22 cellular contexts compared by ENCODE assay signal in the genomic region with DNA sequence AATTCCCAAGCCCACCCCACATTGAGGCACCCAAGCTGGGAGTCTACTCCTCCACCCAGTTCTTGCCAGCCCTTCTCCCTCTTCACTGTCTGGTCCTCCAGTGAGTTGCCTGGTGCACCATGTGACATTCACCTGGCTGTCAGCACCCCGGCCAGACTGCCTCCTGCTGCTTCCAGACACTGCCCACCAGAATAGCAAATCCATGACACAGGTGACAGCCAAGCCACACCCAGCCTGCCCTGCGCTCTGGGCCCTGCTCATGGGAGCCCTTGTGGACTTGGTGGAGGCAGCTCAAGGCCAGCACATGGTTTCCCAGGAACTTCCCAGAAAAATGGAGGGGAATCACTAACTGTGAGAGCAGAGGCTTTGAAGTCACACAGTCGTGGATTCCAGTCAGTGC.
"Had no signal": no experiment of that assay in that cellular context is flagged by ENCODE, and none has a peak within 500 bp of the region (broad histone marks: within the 10 kb centered on the region; RNA-seq: fewer than 3 reads in every experiment).

No MANE protein-coding gene starts in this region.

- H3K36me3 ChIP-seq: cardiac muscle cell, suprapubic skin had no signal

- H3K27ac Mint-ChIP-seq: activated CD8-positive, alpha-beta T cell treated with anti-CD3 and anti-CD28 coated beads for 36 hours; activated naive CD8-positive, alpha-beta T cell treated with anti-CD3 and anti-CD28 coated beads, Interleukin-2, amount 10 ng/mL, durations not matched to agents 7 days and 5 days; activated T-cell treated with anti-CD3 and anti-CD28 coated beads, Interleukin-2, amount 50 U/mL, for 24 hours; activated T-helper 2 cell treated with anti-CD3 and anti-CD28 coated beads, Interferon-gamma antibody, Interleukin-2, Interleukin-4, amounts not matched to agents 10 μg/mL and 5 μg/mL and 100 μg/mL, durations not matched to agents 14 hours and 24 hours and 36 hours; mesothelial cell of epicardium had no signal

- H3K27me3 Mint-ChIP-seq: activated CD8-positive, alpha-beta T cell treated with anti-CD3 and anti-CD28 coated beads for 36 hours; activated naive CD8-positive, alpha-beta T cell treated with anti-CD3 and anti-CD28 coated beads, Interleukin-2, amount 10 ng/mL, durations not matched to agents 7 days and 5 days; activated T-cell treated with anti-CD3 and anti-CD28 coated beads, Interleukin-2, amount 50 U/mL, for 24 hours had no signal

- H3K36me3 Mint-ChIP-seq: activated naive CD8-positive, alpha-beta T cell treated with anti-CD3 and anti-CD28 coated beads, Interleukin-2, amount 10 ng/mL, durations not matched to agents 7 days and 5 days; mesothelial cell of epicardium had no signal

- H2AFZ ChIP-seq: hepatocyte had no signal

- H3K4me3 ChIP-seq: cardiac muscle cell, hepatocyte, psoas muscle, smooth muscle cell, suprapubic skin, upper lobe of left lung had no signal

- H3K27me3 ChIP-seq: cardiac muscle cell, foreskin keratinocyte, hepatocyte, suprapubic skin, upper lobe of left lung had no signal

- H3K9me3 Mint-ChIP-seq: activated CD8-positive, alpha-beta T cell treated with anti-CD3 and anti-CD28 coated beads for 36 hours; activated naive CD8-positive, alpha-beta T cell treated with anti-CD3 and anti-CD28 coated beads, Interleukin-2, amount 10 ng/mL, durations not matched to agents 7 days and 5 days; activated T-cell treated with anti-CD3 and anti-CD28 coated beads, Interleukin-2, amount 50 U/mL, for 24 hours; activated T-helper 2 cell treated with anti-CD3 and anti-CD28 coated beads, Interferon-gamma antibody, Interleukin-2, Interleukin-4, amounts not matched to agents 10 μg/mL and 5 μg/mL and 100 μg/mL, durations not matched to agents 14 hours and 24 hours and 36 hours; mesothelial cell of epicardium; stimulated activated naive CD8-positive, alpha-beta T cell treated with anti-CD3 and anti-CD28 coated beads, Interleukin-15, amount 100 ng/mL, for 72 hours had no signal

- DNase-seq: activated CD4-positive, alpha-beta T cell treated with anti-CD3 and anti-CD28 coated beads for 48 hours; activated CD4-positive, CD25-positive, alpha-beta regulatory T cell; activated CD8-positive, alpha-beta T cell treated with anti-CD3 and anti-CD28 coated beads for 36 hours; activated naive CD4-positive, alpha-beta T cell treated with Interleukin-2 at 50 U/mL for 16 hours; activated naive CD8-positive, alpha-beta T cell treated with anti-CD3 and anti-CD28 coated beads, Interleukin-2, amount 10 ng/mL, durations not matched to agents 7 days and 5 days; activated T-cell treated with anti-CD3 and anti-CD28 coated beads, Interleukin-2, amount 50 U/mL, for 24 hours; amygdala; foreskin keratinocyte; left cardiac atrium; psoas muscle; stimulated activated CD4-positive, alpha-beta T cell treated with anti-CD3 and anti-CD28 coated beads, Interleukin-4, amount 100 ng/mL, for 1 hour; stimulated activated naive CD8-positive, alpha-beta T cell treated with anti-CD3 and anti-CD28 coated beads, Interleukin-15, amount 100 ng/mL, for 72 hours; T1000 had no signal

- H3K79me2 ChIP-seq: hepatocyte had no signal

- H3K27ac ChIP-seq: cardiac muscle cell, epithelial cell of prostate, foreskin keratinocyte, hepatocyte, psoas muscle, suprapubic skin had no signal

- ATAC-seq: activated CD8-positive, alpha-beta T cell treated with anti-CD3 and anti-CD28 coated beads for 36 hours; left cardiac atrium; sciatic nerve; stimulated activated naive CD8-positive, alpha-beta T cell treated with anti-CD3 and anti-CD28 coated beads, Interleukin-15, amount 100 ng/mL, for 72 hours had no signal

- H3K4me1 ChIP-seq: suprapubic skin had no signal

- H3K4me2 ChIP-seq: hepatocyte, smooth muscle cell had no signal

- H3K9me3 ChIP-seq: psoas muscle, suprapubic skin, upper lobe of left lung had no signal

- H3K4me3 Mint-ChIP-seq: activated CD8-positive, alpha-beta T cell treated with anti-CD3 and anti-CD28 coated beads for 36 hours; activated naive CD8-positive, alpha-beta T cell treated with anti-CD3 and anti-CD28 coated beads, Interleukin-2, amount 10 ng/mL, durations not matched to agents 7 days and 5 days; activated T-cell treated with anti-CD3 and anti-CD28 coated beads, Interleukin-2, amount 50 U/mL, for 24 hours; mesothelial cell of epicardium; stimulated activated naive CD8-positive, alpha-beta T cell treated with anti-CD3 and anti-CD28 coated beads, Interleukin-15, amount 100 ng/mL, for 72 hours had no signal
